ENCODE assay signal across 31 cellular contexts in genomic region chr20:4910951-4911350, GRCh38.
"Had no signal": no experiment of that assay in that cellular context is flagged by ENCODE, and none has a peak within 500 bp of the region (broad histone marks: within the 10 kb centered on the region; RNA-seq: fewer than 3 reads in every experiment).

No MANE protein-coding gene starts in this region.

- H3K9me3 ChIP-seq: adrenal gland, body of pancreas, SJCRH30, SK-N-SH had no signal

- H3K27me3 Mint-ChIP-seq: activated CD4-positive, alpha-beta T cell treated with anti-CD3 and anti-CD28 coated beads, Interleukin-2, amount 10 ng/mL, durations not matched to agents 24 days and 14 days; activated CD8-positive, alpha-beta memory T cell treated with anti-CD3 and anti-CD28 coated beads, Interleukin-2, amount 10 ng/mL, durations not matched to agents 7 days and 5 days; activated T-helper 17 cell treated with anti-CD3 and anti-CD28 coated beads, Interleukin-2, amount 50 U/mL, for 72 hours had no signal

- H3K27ac Mint-ChIP-seq: activated CD4-positive, alpha-beta T cell treated with anti-CD3 and anti-CD28 coated beads, Interleukin-2, amount 10 ng/mL, durations not matched to agents 24 days and 14 days; activated CD8-positive, alpha-beta memory T cell treated with anti-CD3 and anti-CD28 coated beads, Interleukin-2, amount 10 ng/mL, durations not matched to agents 7 days and 5 days; activated T-helper 17 cell treated with anti-CD3 and anti-CD28 coated beads, Interleukin-2, amount 50 U/mL, for 72 hours; T-helper 1 cell treated with Interleukin-12 subunit alpha and Interleukin-12 subunit beta and Interleukin-4 antibody, amounts not matched to agents 30 μg/mL and 1 μg/mL, for 36 hours; T-helper 2 cell treated with Interferon-gamma antibody and Interleukin-4, amounts not matched to agents 5 μg/mL and 100 μg/mL, for 36 hours had no signal

- FAIRE-seq: astrocyte, bronchial epithelial cell, TTC549 had no signal

- H3K36me3 ChIP-seq: SJCRH30 had no signal

- H3K4me3 Mint-ChIP-seq: activated CD4-positive, alpha-beta T cell treated with anti-CD3 and anti-CD28 coated beads, Interleukin-2, amount 10 ng/mL, durations not matched to agents 24 days and 14 days; activated CD8-positive, alpha-beta memory T cell treated with anti-CD3 and anti-CD28 coated beads, Interleukin-2, amount 10 ng/mL, durations not matched to agents 7 days and 5 days; activated T-helper 17 cell treated with anti-CD3 and anti-CD28 coated beads, Interleukin-2, amount 50 U/mL, for 72 hours; T-helper 1 cell treated with Interleukin-12 subunit alpha and Interleukin-12 subunit beta and Interleukin-4 antibody, amounts not matched to agents 30 μg/mL and 1 μg/mL, for 36 hours; T-helper 2 cell treated with Interferon-gamma antibody and Interleukin-4, amounts not matched to agents 5 μg/mL and 100 μg/mL, for 36 hours had no signal

- DNase-seq: activated CD4-positive, alpha-beta T cell treated with anti-CD3 and anti-CD28 coated beads, Interleukin-2, amount 10 ng/mL, durations not matched to agents 24 days and 14 days; activated CD4-positive, alpha-beta T cell treated with anti-CD3 and anti-CD28 coated beads, Interleukin-2, amount 50 U/mL, for 48 hours; activated CD8-positive, alpha-beta memory T cell treated with anti-CD3 and anti-CD28 coated beads for 24 hours; activated CD8-positive, alpha-beta memory T cell treated with anti-CD3 and anti-CD28 coated beads, Interleukin-2, amount 10 ng/mL, durations not matched to agents 7 days and 5 days; activated CD8-positive, alpha-beta memory T cell treated with anti-CD3 and anti-CD28 coated beads, Interleukin-2, amount 50 U/mL, for 48 hours; activated effector memory CD4-positive, alpha-beta T cell treated with anti-CD3 and anti-CD28 coated beads, Interleukin-2, amount 50 U/mL, for 16 hours; activated naive CD4-positive, alpha-beta T cell; activated T-cell treated with anti-CD3 and anti-CD28 coated beads, Interleukin-2, amount 50 U/mL, for 48 hours; adrenal gland; body of pancreas; caudate nucleus; cerebellar nuclear complex; NCI-H1105; NCI-H1417 treated with DMSO at 0.1 percent for 48 hours; NCI-H187 treated with DMSO at 0.1 percent for 48 hours; NCI-H2081; NCI-H226; NCI-H446 treated with DMSO at 0.1 percent for 48 hours; NCI-H524 treated with DMSO at 0.1 percent for 48 hours; SHP77; SJCRH30; SK-N-SH had no signal

- H3K9ac ChIP-seq: KMS-11, SK-N-SH had no signal

- H3K27me3 ChIP-seq: adrenal gland, body of pancreas, SJCRH30 had no signal

- H3K9me3 Mint-ChIP-seq: activated CD4-positive, alpha-beta T cell treated with anti-CD3 and anti-CD28 coated beads, Interleukin-2, amount 10 ng/mL, durations not matched to agents 24 days and 14 days; activated naive CD4-positive, alpha-beta T cell treated with anti-CD3 and anti-CD28 coated beads, Interleukin-2, amount 50 U/mL, for 72 hours; activated T-helper 17 cell treated with anti-CD3 and anti-CD28 coated beads, Interleukin-2, amount 50 U/mL, for 72 hours; T-helper 1 cell treated with Interleukin-12 subunit alpha and Interleukin-12 subunit beta and Interleukin-4 antibody, amounts not matched to agents 30 μg/mL and 1 μg/mL, for 36 hours; T-helper 2 cell treated with Interferon-gamma antibody and Interleukin-4, amounts not matched to agents 5 μg/mL and 100 μg/mL, for 36 hours had no signal

- H3K4me2 ChIP-seq: KMS-11, SK-N-SH had no signal

- H3K4me1 ChIP-seq: body of pancreas, SJCRH30 had no signal

- H3K27ac ChIP-seq: adrenal gland, body of pancreas, KMS-11, SJCRH30 had no signal

- ATAC-seq: activated CD8-positive, alpha-beta memory T cell treated with anti-CD3 and anti-CD28 coated beads, Interleukin-2, amount 10 ng/mL, durations not matched to agents 7 days and 5 days; activated naive CD4-positive, alpha-beta T cell treated with anti-CD3 and anti-CD28 coated beads, Interleukin-2, amount 50 U/mL, for 72 hours; activated T-helper 17 cell treated with anti-CD3 and anti-CD28 coated beads, Interleukin-2, amount 50 U/mL, for 72 hours; body of pancreas; Panc1 had no signal

- H3K4me3 ChIP-seq: adrenal gland, body of pancreas, SJCRH30 had no signal
